ENCODE assay signal across 14 cellular contexts in the genomic region with DNA sequence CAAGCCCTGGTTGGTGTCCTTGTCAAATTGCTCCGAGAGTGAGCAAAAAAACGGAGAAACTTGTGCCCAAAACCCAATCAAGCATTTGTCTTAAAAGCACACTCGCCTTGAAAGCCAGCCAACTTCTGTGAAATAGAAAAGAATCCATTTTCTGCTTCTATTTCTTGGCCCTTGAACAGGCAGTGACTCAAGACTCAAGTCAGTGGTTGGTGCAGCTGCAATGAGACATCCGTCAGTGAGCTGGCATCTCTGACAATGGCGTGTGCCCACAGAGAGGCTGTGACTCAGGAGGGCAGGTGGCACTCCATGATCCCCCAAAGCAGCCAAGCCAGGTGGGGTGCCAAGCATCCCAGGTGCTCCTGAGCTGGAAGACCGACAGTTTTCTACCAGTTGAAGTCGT.
DNase-seq lines count a peak whose midpoint lies in the region; ATAC-seq and TF ChIP-seq lines count a peak whose summit lies in the region.
"Had no signal": no experiment of that assay in that cellular context is flagged by ENCODE, and none has a peak within 500 bp of the region (broad histone marks: within the 10 kb centered on the region; RNA-seq: fewer than 3 reads in every experiment).

No MANE protein-coding gene starts in this region.

- intact Hi-C loops in dorsolateral prefrontal cortex (cut with DNase I) (no loop called here), posterior cingulate gyrus (cut with DNase I) (no loop called here)

- DNase-seq in GM04504 (ENCODE audit: low read depth), result peak; percentile 30
- DNase-seq in NCI-H69 (lab: John Stamatoyannopoulos, UW), result peak; percentile 76
- DNase-seq in dorsolateral prefrontal cortex, result peak; percentile 26 to 85 (median 64)
- DNase-seq in posterior cingulate gyrus, result peak in 9 of 10 donors; percentile 24 to 93 (median 59)
- no peak for DNase-seq in stimulated activated naive B cell treated with anti-CD40 and anti-IgM and Interleukin-4, amounts not matched to agents 10 μg/mL and 1 μg/mL and 100 μg/mL, for 72 hours
- DNase-seq in activated naive CD4-positive, alpha-beta T cell treated with anti-CD3 and anti-CD28 coated beads, Interleukin-2, amount 50 U/mL, for 16 hours, result no peak
- DNase-seq: GDM1, NCI-H748 treated with DMSO at 0.1 percent for 48 hours had no signal

- peak overlapping the region in 3 of 59 donors; percentile 7 to 12 (median 9) for H3K4me3 ChIP-seq in dorsolateral prefrontal cortex
- H3K4me3 ChIP-seq: lung, smooth muscle cell had no signal

- no peak for TF ChIP-seq CTCF in dorsolateral prefrontal cortex (IDR thresholded peaks at IDR 0.05 in 54 of 56, conservative IDR thresholded peaks at IDR 0.05 in 2 of 56; ENCODE audit: low read depth in 1 of 56, partially characterized antibody in 56 of 56)

- H3K36me3 Mint-ChIP-seq in stimulated activated naive B cell treated with anti-CD40 and anti-IgM and Interleukin-4, amounts not matched to agents 10 μg/mL and 1 μg/mL and 100 μg/mL, for 72 hours, result no peaks in the 10 kb centered on the region

- no peak for ATAC-seq in stimulated activated naive B cell treated with anti-CD40 and anti-IgM and Interleukin-4, amounts not matched to agents 10 μg/mL and 1 μg/mL and 100 μg/mL, for 72 hours (replicated peaks)
- ATAC-seq in GM19455 (IDR thresholded peaks at IDR 0.05; ENCODE audit: unreplicated experiment) (no peak), GM21576 (IDR thresholded peaks at IDR 0.05; ENCODE audit: unreplicated experiment) (no peak)
- ATAC-seq: activated T-helper 17 cell treated with anti-CD3 and anti-CD28 coated beads, Interleukin-2, amount 50 U/mL, for 72 hours had no signal

- H3K4me1 Mint-ChIP-seq in stimulated activated naive B cell treated with anti-CD40 and anti-IgM and Interleukin-4, amounts not matched to agents 10 μg/mL and 1 μg/mL and 100 μg/mL, for 72 hours, result no peaks in the 10 kb centered on the region
- H3K4me1 Mint-ChIP-seq: activated T-helper 17 cell treated with anti-CD3 and anti-CD28 coated beads, Interleukin-2, amount 50 U/mL, for 72 hours had no signal

- no peak overlapping the region for H3K27ac Mint-ChIP-seq in stimulated activated naive B cell treated with anti-CD40 and anti-IgM and Interleukin-4, amounts not matched to agents 10 μg/mL and 1 μg/mL and 100 μg/mL, for 72 hours
- H3K27ac Mint-ChIP-seq: activated T-helper 17 cell treated with anti-CD3 and anti-CD28 coated beads, Interleukin-2, amount 50 U/mL, for 72 hours; stimulated activated naive CD8-positive, alpha-beta T cell treated with anti-CD3 and anti-CD28 coated beads, Interleukin-15, Interleukin-2, amounts not matched to agents 100 ng/mL and 50 ng/mL, for 24 hours had no signal

- peaks cover 32 to 41% of the 10 kb centered on the region in 2 donors for H3K27me3 Mint-ChIP-seq in stimulated activated naive B cell treated with anti-CD40 and anti-IgM and Interleukin-4, amounts not matched to agents 10 μg/mL and 1 μg/mL and 100 μg/mL, for 72 hours

- H3K27ac ChIP-seq in dorsolateral prefrontal cortex, result peak overlapping the region in 55 of 59 donors; percentile 5 to 91 (median 64)

- H3K27me3 ChIP-seq in dorsolateral prefrontal cortex, result peaks cover 0 to 6% (median 0%) of the 10 kb centered on the region in 45 donors

- H3K9me3 Mint-ChIP-seq in stimulated activated naive B cell treated with anti-CD40 and anti-IgM and Interleukin-4, amounts not matched to agents 10 μg/mL and 1 μg/mL and 100 μg/mL, for 72 hours, result peaks cover 0 to 2% of the 10 kb centered on the region in 2 donors
- H3K9me3 Mint-ChIP-seq: activated T-helper 17 cell treated with anti-CD3 and anti-CD28 coated beads, Interleukin-2, amount 50 U/mL, for 72 hours; stimulated activated naive CD8-positive, alpha-beta T cell treated with anti-CD3 and anti-CD28 coated beads, Interleukin-15, Interleukin-2, amounts not matched to agents 100 ng/mL and 50 ng/mL, for 24 hours had no signal

- H3K4me3 Mint-ChIP-seq in stimulated activated naive B cell treated with anti-CD40 and anti-IgM and Interleukin-4, amounts not matched to agents 10 μg/mL and 1 μg/mL and 100 μg/mL, for 72 hours, result no peak overlapping the region
- H3K4me3 Mint-ChIP-seq: activated T-helper 17 cell treated with anti-CD3 and anti-CD28 coated beads, Interleukin-2, amount 50 U/mL, for 72 hours; stimulated activated naive CD8-positive, alpha-beta T cell treated with anti-CD3 and anti-CD28 coated beads, Interleukin-15, Interleukin-2, amounts not matched to agents 100 ng/mL and 50 ng/mL, for 24 hours had no signal

Comparison
In these comparisons a context has a peak if more than half of its experiments do, and no peak if none do; other contexts are left out.
1. DNase-seq: peak in GM04504 (single experiment), NCI-H69 (single experiment), dorsolateral prefrontal cortex (10 of 10) and posterior cingulate gyrus (9 of 10); none in stimulated activated naive B cell treated with anti-CD40 and anti-IgM and Interleukin-4, amounts not matched to agents 10 μg/mL and 1 μg/mL and 100 μg/mL, for 72 hours (single experiment) and activated naive CD4-positive, alpha-beta T cell treated with anti-CD3 and anti-CD28 coated beads, Interleukin-2, amount 50 U/mL, for 16 hours (single experiment).